Comparison of ENCODE assay signal across 22 cellular contexts in the genomic region with DNA sequence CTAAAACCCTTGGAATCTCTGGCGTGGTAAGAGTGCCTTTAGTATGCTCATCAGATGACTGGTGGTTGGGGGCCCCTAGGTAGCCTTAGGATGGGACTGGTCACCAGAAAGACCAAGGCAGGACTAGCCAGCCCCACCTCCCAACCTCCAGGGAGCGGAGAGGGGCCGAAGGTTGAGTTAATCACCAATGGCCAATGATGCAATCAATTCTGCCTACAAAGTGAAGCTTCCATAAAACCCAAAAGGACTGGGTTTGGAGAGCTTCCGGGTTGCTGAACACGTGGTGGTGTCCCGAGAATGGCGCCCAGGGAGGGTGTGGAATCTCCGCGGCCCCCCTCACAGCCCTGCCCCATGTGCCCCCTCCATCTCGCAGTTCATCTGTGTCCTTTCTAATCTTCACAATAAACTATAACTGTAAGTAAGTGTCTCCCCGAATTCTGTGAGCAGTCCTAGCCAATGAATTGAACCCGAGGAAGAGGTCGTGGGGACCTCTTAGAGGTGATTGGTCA. TPM values are rescaled to one million over a fixed set of nuclear protein-coding genes. Genes with fewer than 3 reads are reported as not detected.
DNase-seq lines count a peak whose midpoint lies in the region; ATAC-seq, FAIRE-seq and TF ChIP-seq lines count a peak whose summit lies in the region.
"Had no signal": no experiment of that assay in that cellular context is flagged by ENCODE, and none has a peak within 500 bp of the region (broad histone marks: within the 10 kb centered on the region; RNA-seq: fewer than 3 reads in every experiment).

No MANE protein-coding gene starts in this region.

- no peaks in the 10 kb centered on the region for H3K9me3 Mint-ChIP-seq in activated T-cell treated with anti-CD3 and anti-CD28 coated beads, Interleukin-2, amount 50 U/mL, for 24 hours
- no peaks in the 10 kb centered on the region for H3K9me3 Mint-ChIP-seq in activated T-helper 17 cell treated with anti-CD3 and anti-CD28 coated beads, Interleukin-2, amount 50 U/mL, for 72 hours
- H3K9me3 Mint-ChIP-seq: CD8-positive, alpha-beta memory T cell; H9 had no signal

- no peak overlapping the region for H3K18ac ChIP-seq in H1 (ENCODE audit: extremely low read depth, low read length)

- H3K27me3 Mint-ChIP-seq in activated T-cell treated with anti-CD3 and anti-CD28 coated beads, Interleukin-2, amount 50 U/mL, for 24 hours: peaks cover 73% of the 10 kb centered on the region
- H3K27me3 Mint-ChIP-seq in activated T-helper 17 cell treated with anti-CD3 and anti-CD28 coated beads, Interleukin-2, amount 50 U/mL, for 72 hours: peaks cover 38% of the 10 kb centered on the region

- in situ Hi-C loops in HepG2 (cut with HindIII; ENCODE audit: extremely low pct_ligation_motif_present, low pct_unique_long_range_greater_than_20kb): no loop called here

- ATAC-seq in HepG2 (no peak), right lobe of liver (no peak), omental fat pad (ENCODE audit: low FRiP score) (no peak), HG02885 (IDR thresholded peaks at IDR 0.05; ENCODE audit: poor library complexity, unreplicated experiment) (no peak)
- ATAC-seq in activated T-helper 17 cell treated with anti-CD3 and anti-CD28 coated beads, Interleukin-2, amount 50 U/mL, for 72 hours (replicated peaks): no peak

- H3K4ac ChIP-seq in H1 (replicated peaks; ENCODE audit: insufficient read length, low read depth, low read length): no peak overlapping the region

- no peaks in the 10 kb centered on the region for H3K36me3 Mint-ChIP-seq in activated T-cell treated with anti-CD3 and anti-CD28 coated beads, Interleukin-2, amount 50 U/mL, for 24 hours (ENCODE audit: low read depth)
- H3K36me3 Mint-ChIP-seq in activated T-helper 17 cell treated with anti-CD3 and anti-CD28 coated beads, Interleukin-2, amount 50 U/mL, for 72 hours (ENCODE audit: low read depth): no peaks in the 10 kb centered on the region
- H3K36me3 Mint-ChIP-seq: CD4-positive, CD25-positive, alpha-beta regulatory T cell; CD8-positive, alpha-beta memory T cell had no signal

- no peak overlapping the region for H2BK120ac ChIP-seq in H1 (replicated peaks; ENCODE audit: low read depth, low read length)

- TF ChIP-seq EP300 in HepG2 (IDR thresholded peaks at IDR 0.05; ENCODE audit: low read depth in 2 of 2, low read length in 2 of 2) (no peak), HepG2 (CRISPR knock-in tag; IDR thresholded peaks at IDR 0.05; ENCODE audit: borderline replicate concordance) (no peak), H1 (IDR thresholded peaks at IDR 0.05; ENCODE audit: borderline replicate concordance in 1 of 2, low read depth in 2 of 2, low read length in 2 of 2) (no peak)

- no peak for TF ChIP-seq RAD21 in HepG2 (CRISPR knock-in tag; IDR thresholded peaks at IDR 0.05)
- TF ChIP-seq RAD21 in H1 (IDR thresholded peaks at IDR 0.05 in 1 of 2, conservative IDR thresholded peaks at IDR 0.05 in 1 of 2; ENCODE audit: low read depth in 2 of 2, low read length in 2 of 2): no peak

- no peak overlapping the region for H4K8ac ChIP-seq in H1 (ENCODE audit: extremely low read depth, insufficient read depth, low read length)

- TF ChIP-seq POLR2A in HepG2 (IDR thresholded peaks at IDR 0.05; ENCODE audit: insufficient read depth in 1 of 2, low read depth in 2 of 2, low read length in 2 of 2) (no peak), right lobe of liver (IDR thresholded peaks at IDR 0.05) (no peak), H1 (IDR thresholded peaks at IDR 0.05; ENCODE audit: control extremely low read depth in 1 of 2, low read depth in 2 of 2, low read length in 2 of 2) (no peak)

- no peak overlapping the region for H2AK5ac ChIP-seq in H1 (ENCODE audit: low read depth, low read length)

- H2BK15ac ChIP-seq in H1 (ENCODE audit: low read length): no peak overlapping the region

- no TSS peak for BruUV-seq in HepG2 (replicated peaks; lab: Mats Ljungman, UMichigan)

- H3K27ac Mint-ChIP-seq in activated T-cell treated with anti-CD3 and anti-CD28 coated beads, Interleukin-2, amount 50 U/mL, for 24 hours: no peak overlapping the region
- no peak overlapping the region for H3K27ac Mint-ChIP-seq in activated T-helper 17 cell treated with anti-CD3 and anti-CD28 coated beads, Interleukin-2, amount 50 U/mL, for 72 hours
- H3K27ac Mint-ChIP-seq: CD4-positive, CD25-positive, alpha-beta regulatory T cell; H9 had no signal

- no peak overlapping the region for H2BK12ac ChIP-seq in H1 (ENCODE audit: low read depth, low read length)

- no peak for TF ChIP-seq CTCF in HepG2 (CRISPR knock-in tag; IDR thresholded peaks at IDR 0.05)
- no peak for TF ChIP-seq CTCF in right lobe of liver (IDR thresholded peaks at IDR 0.05)
- no peak for TF ChIP-seq CTCF in H1 (IDR thresholded peaks at IDR 0.05; ENCODE audit: control extremely low read depth in 1 of 3, insufficient read depth in 1 of 3, low read depth in 1 of 3, low read length in 3 of 3)
- no peak for TF ChIP-seq CTCF in omental fat pad (IDR thresholded peaks at IDR 0.05)

- intact Hi-C loops in HepG2 (cut with micrococcal nuclease; ENCODE audit: unreplicated experiment) (no loop called here), right lobe of liver (cut with DNase I) (no loop called here)

- H3K4me1 ChIP-seq in HepG2 (ENCODE audit: insufficient read depth, low read length): no peaks in the 10 kb centered on the region
- no peaks in the 10 kb centered on the region for H3K4me1 ChIP-seq in right lobe of liver
- H3K4me1 ChIP-seq in H1 (replicated peaks in 1 of 4; ENCODE audit: control insufficient read depth in 3 of 4, insufficient read depth in 4 of 4, low read length in 3 of 4): no peaks in the 10 kb centered on the region

- H3K9ac ChIP-seq in HepG2 (ENCODE audit: insufficient read depth, low read depth, low read length) (no peak overlapping the region), H1 (replicated peaks in 1 of 4; ENCODE audit: extremely low read depth in 1 of 4, low read depth in 3 of 4, low read length in 3 of 4) (no peak overlapping the region)

- H3K36me3 ChIP-seq in HepG2 (replicated peaks in 1 of 2; ENCODE audit: control insufficient read depth in 1 of 2, insufficient read depth in 2 of 2, low read length in 2 of 2) (no peaks in the 10 kb centered on the region), right lobe of liver (no peaks in the 10 kb centered on the region), H1 (ENCODE audit: control insufficient read depth in 2 of 4, insufficient read depth in 4 of 4, low read length in 3 of 4) (no peaks in the 10 kb centered on the region)

- FAIRE-seq in HepG2 (lab: Jason Lieb, UNC) (no peak), H1 (lab: Jason Lieb, UNC) (no peak)
- FAIRE-seq: D721Med, G401.6, GM12891, GM18507 had no signal

- H4K20me1 ChIP-seq in HepG2 (ENCODE audit: insufficient read depth, low read length): no peaks in the 10 kb centered on the region
- no peaks in the 10 kb centered on the region for H4K20me1 ChIP-seq in H1 (replicated peaks in 1 of 2; ENCODE audit: control insufficient read depth in 1 of 2, insufficient read depth in 2 of 2, low read length in 2 of 2)

- DNase-seq in HepG2 (ENCODE audit: low spot score) (no peak), right lobe of liver (no peak), H1 (ENCODE audit: low read depth in 1 of 2, low spot score in 2 of 2) (no peak), omental fat pad (ENCODE audit: low spot score) (peak; percentile 20), HuH-7.5 (ENCODE audit: low spot score) (no peak)
- DNase-seq in activated T-cell treated with anti-CD3 and anti-CD28 coated beads, Interleukin-2, amount 50 U/mL, for 24 hours: no peak
- DNase-seq: C1 segment of cervical spinal cord; CD4-positive, CD25-positive, alpha-beta regulatory T cell; CD8-positive, alpha-beta memory T cell; COR-L47; GOT3; H9; KBM-7 had no signal

- H3K23ac ChIP-seq in H1 (ENCODE audit: insufficient read length): no peak overlapping the region

- H3K4me2 ChIP-seq in HepG2 (ENCODE audit: low read depth, low read length) (no peak overlapping the region), H1 (ENCODE audit: insufficient read depth in 1 of 2, low read depth in 2 of 2, low read length in 2 of 2) (no peak overlapping the region)

- H3K79me2 ChIP-seq in HepG2 (ENCODE audit: insufficient read depth, low read length) (no peaks in the 10 kb centered on the region), H1 (ENCODE audit: control insufficient read depth in 1 of 2, insufficient read depth in 2 of 2, low read length in 2 of 2) (no peaks in the 10 kb centered on the region)

- no peak overlapping the region for H4K5ac ChIP-seq in H1 (ENCODE audit: insufficient read length, low read depth, low read length)

- H2BK20ac ChIP-seq in H1 (ENCODE audit: low read length): no peak overlapping the region

- no peaks in the 10 kb centered on the region for H3K79me1 ChIP-seq in H1 (ENCODE audit: low read depth, low read length)

- H3K23me2 ChIP-seq in H1 (ENCODE audit: low read depth, low read length): no peaks in the 10 kb centered on the region

- H4K91ac ChIP-seq in H1 (replicated peaks; ENCODE audit: insufficient read length, low read length): no peak overlapping the region

- H3K4me1 Mint-ChIP-seq in activated T-cell treated with anti-CD3 and anti-CD28 coated beads, Interleukin-2, amount 50 U/mL, for 24 hours (ENCODE audit: low read depth): no peaks in the 10 kb centered on the region
- H3K4me1 Mint-ChIP-seq in activated T-helper 17 cell treated with anti-CD3 and anti-CD28 coated beads, Interleukin-2, amount 50 U/mL, for 72 hours: no peaks in the 10 kb centered on the region
- H3K4me1 Mint-ChIP-seq: CD8-positive, alpha-beta memory T cell had no signal

- H2AFZ ChIP-seq in HepG2 (ENCODE audit: low read length) (no peak overlapping the region), H1 (ENCODE audit: low read length) (no peak overlapping the region)

- no peak overlapping the region for H3K14ac ChIP-seq in H1 (ENCODE audit: insufficient read length)

- H3K27me3 ChIP-seq in HepG2 (ENCODE audit: control insufficient read depth in 1 of 2, insufficient read depth in 2 of 2, low read length in 2 of 2) (peaks cover 6 to 73% of the 10 kb centered on the region in 2 experiments; a peak in 4 of 5 replicates), right lobe of liver (no peaks in the 10 kb centered on the region), H1 (replicated peaks in 1 of 4; ENCODE audit: control insufficient read depth in 3 of 4, extremely low read depth in 1 of 4, insufficient read depth in 3 of 4, low read length in 3 of 4) (peaks cover 0 to 23% (median 4%) of the 10 kb centered on the region in 4 experiments; a peak in 5 of 7 replicates)

- H3K4me3 ChIP-seq in HepG2 (replicated peaks in 1 of 3; ENCODE audit: insufficient read depth in 1 of 3, low read depth in 2 of 3, low read length in 3 of 3) (no peak overlapping the region), right lobe of liver (no peak overlapping the region), H1 (ENCODE audit: extremely low read depth in 1 of 4, insufficient read depth in 2 of 4, low read depth in 3 of 4, low read length in 4 of 4) (no peak overlapping the region)

- H3K27ac ChIP-seq in HepG2 (ENCODE audit: extremely low read length, insufficient read depth, low read length): no peak overlapping the region
- H3K27ac ChIP-seq in right lobe of liver: no peak overlapping the region
- no peak overlapping the region for H3K27ac ChIP-seq in H1 (ENCODE audit: low read depth, low read length)
- H3K27ac ChIP-seq: 22Rv1 had no signal

- POLR2A ChIA-PET in HepG2 (lab: Yijun Ruan, JAX) (no interaction called here), H1 (lab: Charles Lee; ENCODE audit: partially characterized antibody) (no interaction called here)

- WGBS in HepG2 (ENCODE audit: low lambda C conversion rate): 6% methylated on average over 13 of the region's 13 CpGs
- 63% methylated on average over 7 of the region's 13 CpGs for WGBS in right lobe of liver (ENCODE audit: insufficient coverage, low coverage, low lambda C conversion rate, missing lambda C conversion rate)
- 80% methylated on average over 13 of the region's 13 CpGs; no CpG with 5 or more reads in 1 of the 2 experiments for WGBS in H1 (ENCODE audit: extremely low coverage in 1 of 2, insufficient coverage in 1 of 2, insufficient read length in 1 of 2, insufficient replicate concordance in 2 of 2, low coverage in 1 of 2, low lambda C conversion rate in 2 of 2, missing lambda C conversion rate in 1 of 2), 2 experiments

- CTCF ChIA-PET in HepG2 (lab: Yijun Ruan, JAX; ENCODE audit: low intra/inter-chr PET ratio, low total read pairs): no interaction called here
- CTCF ChIA-PET in H1 (lab: Charles Lee; ENCODE audit: partially characterized antibody): interaction anchor here (5.5 to 9.6 kb wide), 2 partner anchors 7 to 126 kb away, joined by 32 to 57 read pairs; no protein-coding TSS in a partner anchor

- H3K56ac ChIP-seq in H1 (replicated peaks; ENCODE audit: insufficient read length, low read depth, low read length): no peak overlapping the region

- H3K4me3 Mint-ChIP-seq in activated T-cell treated with anti-CD3 and anti-CD28 coated beads, Interleukin-2, amount 50 U/mL, for 24 hours: no peak overlapping the region
- no peak overlapping the region for H3K4me3 Mint-ChIP-seq in activated T-helper 17 cell treated with anti-CD3 and anti-CD28 coated beads, Interleukin-2, amount 50 U/mL, for 72 hours
- H3K4me3 Mint-ChIP-seq: CD4-positive, CD25-positive, alpha-beta regulatory T cell; CD8-positive, alpha-beta memory T cell; H9 had no signal

- H3K9me3 ChIP-seq in HepG2 (ENCODE audit: low read length) (no peaks in the 10 kb centered on the region), right lobe of liver (no peaks in the 10 kb centered on the region), H1 (ENCODE audit: insufficient read depth in 2 of 2, low read depth in 1 of 2, low read length in 1 of 2) (no peaks in the 10 kb centered on the region)

- no peak overlapping the region for H2BK5ac ChIP-seq in H1 (ENCODE audit: low read depth, low read length)

RNA-seq across cellular contexts. Expression of a gene that starts 31.2 kb away (rescaled TPM):
- total RNA-seq in HepG2 (2016; rRNA removed; fragmentation: Illumina TruSeq; extraction: Trizol) (0.10 and 0.51 TPM in 2 replicates), right lobe of liver (1 to 10 TPM in 2 of 6 experiments, under 1 TPM in 2, not detected in 2; 0.11 to 3.9 (median 0.65) TPM), omental fat pad (not detected)
- total RNA-seq in HepG2 (2016; cell fraction: cytosol; rRNA removed; fragmentation: Illumina TruSeq; extraction: Trizol; ENCODE audit: low read depth): 0.18 TPM in 1 of 2 replicates, not detected in the other
- 0.18 and 0.41 TPM in 2 replicates for total RNA-seq in HepG2 (2016; cell fraction: insoluble cytoplasmic fraction; rRNA removed; fragmentation: Illumina TruSeq; extraction: Trizol)
- total RNA-seq in HepG2 (2016; cell fraction: membrane; rRNA removed; fragmentation: Illumina TruSeq; extraction: Trizol): 0.12 and 0.24 TPM in 2 replicates
- 0.75 and 0.91 TPM in 2 replicates for total RNA-seq in HepG2 (2016; cell fraction: nucleus; rRNA removed; fragmentation: Illumina TruSeq; extraction: Trizol)
- polyA plus RNA-seq in HepG2 (2011; rRNA removed) (1.1 and 1.9 TPM in 2 replicates), H1 (2011; rRNA removed) (0.05 TPM in 1 of 2 replicates, not detected in the other)
- polyA plus RNA-seq in HepG2 (2011; cell fraction: cytosol; rRNA removed): 0.68 and 1.0 TPM in 2 replicates
- polyA plus RNA-seq in HepG2 (2011; cell fraction: nucleus; rRNA removed): 5.3 and 5.4 TPM in 2 replicates
- polyA plus RNA-seq in HepG2 (2012): 1.0 and 1.1 TPM in 2 replicates
- polyA plus RNA-seq in HepG2 (2016; cell fraction: cytosol; fragmentation: Illumina TruSeq; extraction: Trizol; ENCODE audit: low read depth): 0.09 and 0.10 TPM in 2 replicates
- 0.23 and 0.35 TPM in 2 replicates for polyA plus RNA-seq in HepG2 (2016; cell fraction: insoluble cytoplasmic fraction; fragmentation: Illumina TruSeq; extraction: Trizol; ENCODE audit: low read depth)
- 0.21 TPM in 1 of 2 replicates, not detected in the other for polyA plus RNA-seq in HepG2 (2016; cell fraction: membrane; fragmentation: Illumina TruSeq; extraction: Trizol; ENCODE audit: low read depth)
- polyA plus RNA-seq in HepG2 (2016; cell fraction: nucleus; fragmentation: Illumina TruSeq; extraction: Trizol; ENCODE audit: insufficient read depth, low read depth): 1.9 TPM in 2 replicates
- polyA minus RNA-seq in HepG2 (2011; rRNA and poly(A)+ RNA removed; ENCODE audit: low replicate concordance): 1.6 TPM in 1 of 2 replicates, not detected in the other
- polyA minus RNA-seq in HepG2 (2011; cell fraction: cytosol; rRNA and poly(A)+ RNA removed): 0.40 and 0.44 TPM in 2 replicates
- polyA minus RNA-seq in HepG2 (2011; cell fraction: nucleus; rRNA and poly(A)+ RNA removed): 0.37 and 1.5 TPM in 2 replicates
- not detected in 2 replicates for total RNA-seq in H1 (2021; fragmentation: NEBNext Ultra II Directional; extraction: Animal tissue kit (Norgen Biotek cat#: 25700))
- polyA plus RNA-seq in H1 (2011; cell fraction: cytosol; rRNA removed): not detected
- not detected for polyA plus RNA-seq in H1 (2011; cell fraction: nucleus; rRNA removed)
- not detected in 4 replicates for polyA plus RNA-seq in H1 (2012, experiment 1 of 2)
- polyA plus RNA-seq in H1 (2012, experiment 2 of 2): not detected
- 0.04 TPM for polyA plus RNA-seq in H1 (2013, experiment 1 of 2)
- polyA plus RNA-seq in H1 (2013, experiment 2 of 2): not detected
- not detected in 2 replicates for polyA minus RNA-seq in H1 (2011; rRNA and poly(A)+ RNA removed)
- not detected for polyA minus RNA-seq in H1 (2011; cell fraction: cytosol; rRNA and poly(A)+ RNA removed)
- polyA minus RNA-seq in H1 (2011; cell fraction: nucleus; rRNA and poly(A)+ RNA removed): not detected
- total RNA-seq in activated T-helper 17 cell treated with anti-CD3 and anti-CD28 coated beads, Interleukin-2, amount 50 U/mL, for 72 hours: not detected
- total RNA-seq: A673; CD4-positive, CD25-positive, alpha-beta regulatory T cell; CD8-positive, alpha-beta memory T cell; H9 had no signal
- polyA plus RNA-seq: AG04450; CD4-positive, CD25-positive, alpha-beta regulatory T cell; CD8-positive, alpha-beta memory T cell had no signal
